ENCODE assay signal across 15 cellular contexts in genomic region chrX:29044802-29045201, GRCh38.
A peak's percentile ranks its signal among the peaks of the same experiment; 100 is the strongest.
DNase-seq lines count a peak whose midpoint lies in the region; ATAC-seq and TF ChIP-seq lines count a peak whose summit lies in the region.
"Had no signal": no experiment of that assay in that cellular context is flagged by ENCODE, and none has a peak within 500 bp of the region (broad histone marks: within the 10 kb centered on the region; RNA-seq: fewer than 3 reads in every experiment).

No MANE protein-coding gene starts in this region.

- TF ChIP-seq POLR2A in vagina (IDR thresholded peaks at IDR 0.05): no peak

- TF ChIP-seq CTCF in left ventricle myocardium inferior (IDR thresholded peaks at IDR 0.05; ENCODE audit: borderline replicate concordance) (peak; percentile 20), fibroblast of mammary gland (conservative IDR thresholded peaks at IDR 0.05; ENCODE audit: control insufficient read depth, insufficient read depth, low read depth, low read length) (peak; percentile 7), vagina (IDR thresholded peaks at IDR 0.05) (no peak)

- DNase-seq in left ventricle myocardium inferior (no peak), right cardiac atrium (no peak), SW480 (ENCODE audit: low spot score) (peak; percentile 2), fibroblast of mammary gland (ENCODE audit: low read depth) (peak; percentile 1), vagina (ENCODE audit: extremely low spot score in 2 of 2) (no peak), T-helper 2 cell (no peak), DMS79 (lab: John Stamatoyannopoulos, UW) (no peak), NCI-H1694 (lab: John Stamatoyannopoulos, UW) (no peak)
- DNase-seq: DMS79 treated with DMSO at 0.1 percent for 48 hours, foreskin melanocyte, MV-4-11, NCI-H446, psoas muscle, trophoblast cell had no signal

- intact Hi-C loops in left ventricle myocardium inferior (cut with micrococcal nuclease) (loop anchor here (10.0 kb wide), 1 partner anchor 460 kb away; the partner anchor contains the start of gene IL1RAPL1), right cardiac atrium (cut with DNase I) (loop anchor here in 1 of 4 donors (5.0 kb wide), 1 partner anchor 458 kb away; the partner anchor contains the start of gene IL1RAPL1), vagina (cut with DNase I) (no loop called here)

- ATAC-seq in right cardiac atrium: no peak
- ATAC-seq: activated naive CD4-positive, alpha-beta T cell treated with anti-CD3 and anti-CD28 coated beads, Interleukin-2, amount 50 U/mL, for 72 hours had no signal

- H3K27ac ChIP-seq in left ventricle myocardium inferior (replicated peaks): no peak overlapping the region
- H3K27ac ChIP-seq in right cardiac atrium (ENCODE audit: low read length): no peak overlapping the region
- H3K27ac ChIP-seq in vagina: no peak overlapping the region
- H3K27ac ChIP-seq: psoas muscle had no signal

- H3K27me3 ChIP-seq in left ventricle myocardium inferior (ENCODE audit: low read depth) (no peaks in the 10 kb centered on the region), right cardiac atrium (ENCODE audit: control insufficient read depth, insufficient read depth) (no peaks in the 10 kb centered on the region), vagina (no peaks in the 10 kb centered on the region)

- H3K4me1 ChIP-seq in left ventricle myocardium inferior (peaks cover 5% of the 10 kb centered on the region), right cardiac atrium (ENCODE audit: control insufficient read depth, insufficient read depth, low read length) (no peaks in the 10 kb centered on the region), vagina (no peaks in the 10 kb centered on the region)
- H3K4me1 ChIP-seq: psoas muscle had no signal

- H3K36me3 ChIP-seq in left ventricle myocardium inferior (no peaks in the 10 kb centered on the region), vagina (no peaks in the 10 kb centered on the region)

- 63% methylated on average over 4 of the region's 4 CpGs for WGBS in right cardiac atrium

- no peak overlapping the region for H3K4me3 ChIP-seq in left ventricle myocardium inferior
- no peak overlapping the region for H3K4me3 ChIP-seq in right cardiac atrium (ENCODE audit: low read length)
- H3K4me3 ChIP-seq in fibroblast of mammary gland (ENCODE audit: control insufficient read depth, low read depth, low read length): no peak overlapping the region
- H3K4me3 ChIP-seq in vagina: no peak overlapping the region
- H3K4me3 ChIP-seq: psoas muscle had no signal

- no peaks in the 10 kb centered on the region for H3K9me3 ChIP-seq in left ventricle myocardium inferior (replicated peaks)
- H3K9me3 ChIP-seq in right cardiac atrium (ENCODE audit: control insufficient read depth, low read length): no peaks in the 10 kb centered on the region
- H3K9me3 ChIP-seq in vagina: no peaks in the 10 kb centered on the region
- H3K9me3 ChIP-seq: psoas muscle had no signal

Comparison
In these comparisons a context has a peak if more than half of its experiments do, and no peak if none do; other contexts are left out.
1. DNase-seq: peak in SW480 (single experiment) and fibroblast of mammary gland (single experiment); none in left ventricle myocardium inferior (single experiment), right cardiac atrium (0 of 3), vagina (0 of 2), T-helper 2 cell (0 of 5), DMS79 (single experiment) and NCI-H1694 (single experiment).
2. CTCF ChIP-seq: peak in left ventricle myocardium inferior (single experiment) and fibroblast of mammary gland (single experiment); none in vagina (0 of 3).